12 cellular contexts compared by ENCODE assay signal in the genomic region with DNA sequence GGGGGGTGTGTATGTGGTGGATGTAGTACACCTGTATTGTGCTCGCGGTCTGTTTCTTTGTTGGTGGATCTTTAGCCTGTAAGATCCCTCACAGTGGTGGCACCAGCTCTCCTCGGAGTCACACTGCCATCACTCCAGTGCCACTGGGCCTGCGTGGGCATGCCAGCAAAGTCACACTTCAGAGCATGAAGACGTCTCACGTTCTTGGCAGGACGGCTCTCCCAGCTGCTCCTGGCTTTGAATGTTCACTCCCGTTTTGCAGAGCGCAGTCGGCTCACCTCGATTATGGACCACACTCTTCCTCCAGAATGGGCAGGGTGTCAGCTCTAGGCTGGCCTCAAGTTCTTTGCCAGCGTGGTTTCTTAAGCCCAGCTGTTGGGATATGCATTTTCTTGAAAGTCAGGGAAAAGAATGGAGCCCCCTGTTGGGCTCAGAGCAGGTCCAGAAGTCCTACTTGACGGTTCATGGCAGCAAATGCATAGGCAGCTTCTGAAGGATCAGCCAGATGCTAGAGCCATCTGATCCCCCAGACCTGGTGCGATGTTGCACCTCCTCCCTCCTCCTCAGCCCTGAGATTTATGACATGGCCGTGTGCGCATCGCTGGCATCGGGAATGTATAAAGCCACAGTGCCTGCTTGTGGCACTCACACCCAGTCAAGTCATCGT. TPM values are rescaled to one million over a fixed set of nuclear protein-coding genes. Genes with fewer than 3 reads are reported as not detected.
A peak's percentile ranks its signal among the peaks of the same experiment; 100 is the strongest.
DNase-seq lines count a peak whose midpoint lies in the region; ATAC-seq and TF ChIP-seq lines count a peak whose summit lies in the region.
"Had no signal": no experiment of that assay in that cellular context is flagged by ENCODE, and none has a peak within 500 bp of the region (broad histone marks: within the 10 kb centered on the region; RNA-seq: fewer than 3 reads in every experiment).

No MANE protein-coding gene starts in this region.

- H3K27me3 Mint-ChIP-seq in central memory CD8-positive, alpha-beta T cell = no peaks in the 10 kb centered on the region

- DNase-seq in Caki2 (ENCODE audit: low read depth) = peak; percentile 47
- DNase-seq in NCI-H187 (lab: John Stamatoyannopoulos, UW) = peak; percentile 33 to 38
- DNase-seq in central memory CD8-positive, alpha-beta T cell (ENCODE audit: low spot score in 2 of 2) = no peak
- no peak for DNase-seq in COLO668 (lab: John Stamatoyannopoulos, UW; ENCODE audit: unreplicated experiment)
- DNase-seq in GM10248 (ENCODE audit: extremely low spot score) = no peak
- no peak for DNase-seq in GDM1 (lab: John Stamatoyannopoulos, UW)
- DNase-seq: BE2C, body of pancreas, mammary epithelial cell, NCI-H2029 had no signal

- H4K20me1 ChIP-seq in neural cell (ENCODE audit: insufficient read depth) = no peaks in the 10 kb centered on the region

- ATAC-seq in central memory CD8-positive, alpha-beta T cell (replicated peaks; ENCODE audit: extremely low read depth, poor library complexity, severe bottlenecking) = no peak
- ATAC-seq in HG03039 (IDR thresholded peaks at IDR 0.05; ENCODE audit: unreplicated experiment) = no peak
- ATAC-seq: body of pancreas had no signal

- no peak for TF ChIP-seq RAD21 in neural cell (conservative IDR thresholded peaks at IDR 0.05)

- TF ChIP-seq EP300 in neural cell (conservative IDR thresholded peaks at IDR 0.05; ENCODE audit: poor library complexity, severe bottlenecking) = no peak

- no peak overlapping the region for H3K4me2 ChIP-seq in neural cell (ENCODE audit: low read length)

- no peaks in the 10 kb centered on the region for H3K9me3 ChIP-seq in neural cell (ENCODE audit: low read length)
- H3K9me3 ChIP-seq: BE2C, body of pancreas had no signal

- H3K9me3 Mint-ChIP-seq in central memory CD8-positive, alpha-beta T cell = no peaks in the 10 kb centered on the region

- H3K27me3 ChIP-seq in neural cell (ENCODE audit: insufficient read depth, low read depth, low read length) = no peaks in the 10 kb centered on the region
- H3K27me3 ChIP-seq: BE2C, body of pancreas had no signal

- no peak for TF ChIP-seq CTCF in neural cell (IDR thresholded peaks at IDR 0.05; ENCODE audit: poor library complexity, severe bottlenecking)
- no peak for TF ChIP-seq CTCF in GM10248 (IDR thresholded peaks at IDR 0.05; ENCODE audit: control extremely low read depth, extremely low read depth, low read depth, missing control alignments)

- peak overlapping the region; percentile 79 for H3K27ac Mint-ChIP-seq in central memory CD8-positive, alpha-beta T cell (ENCODE audit: low read depth)

- H3F3A ChIP-seq in neural cell (ENCODE audit: insufficient read depth, low read length, poor library complexity, severe bottlenecking) = no peaks in the 10 kb centered on the region

- H3K36me3 Mint-ChIP-seq in central memory CD8-positive, alpha-beta T cell (ENCODE audit: insufficient read depth) = peaks cover 22% of the 10 kb centered on the region

- H3K4me1 Mint-ChIP-seq in central memory CD8-positive, alpha-beta T cell = peaks cover 64% of the 10 kb centered on the region

- H3K4me3 Mint-ChIP-seq in central memory CD8-positive, alpha-beta T cell = peak overlapping the region; percentile 27

- no peaks in the 10 kb centered on the region for H3K36me3 ChIP-seq in neural cell (ENCODE audit: insufficient read depth, low read length)
- H3K36me3 ChIP-seq: BE2C had no signal

- CTCF ChIA-PET in GM10248 (lab: Yijun Ruan, JAX) = interaction anchor here (2.4 kb wide), 1 partner anchor 12 kb away, joined by 12 read pairs; no protein-coding TSS in a partner anchor

- H3K9ac ChIP-seq in neural cell (ENCODE audit: low read length) = no peak overlapping the region

- H3K4me3 ChIP-seq in neural cell (ENCODE audit: low read length) = no peak overlapping the region
- H3K4me3 ChIP-seq: body of pancreas had no signal

- no peak overlapping the region for H3K27ac ChIP-seq in neural cell (ENCODE audit: low read length)
- H3K27ac ChIP-seq: body of pancreas had no signal

- no peak overlapping the region for H2AFZ ChIP-seq in neural cell (ENCODE audit: low read depth, low read length)

- POLR2A ChIA-PET in GM10248 (lab: Yijun Ruan, JAX) = no interaction called here

- peaks cover 15% of the 10 kb centered on the region for H3K79me2 ChIP-seq in neural cell (replicated peaks; ENCODE audit: insufficient read depth, low read length)

- H3K9me2 ChIP-seq in neural cell (ENCODE audit: insufficient read depth, low read length) = no peaks in the 10 kb centered on the region

- in situ Hi-C loops in Caki2 (cut with HindIII; ENCODE audit: low pct_unique_long_range_greater_than_20kb, low sequenced_read_pairs) = no loop called here

TF ChIP-seq in neural cell, 6 proteins besides CTCF, POLR2A, EP300 and RAD21:
- TF ChIP-seq, protein P1, sequence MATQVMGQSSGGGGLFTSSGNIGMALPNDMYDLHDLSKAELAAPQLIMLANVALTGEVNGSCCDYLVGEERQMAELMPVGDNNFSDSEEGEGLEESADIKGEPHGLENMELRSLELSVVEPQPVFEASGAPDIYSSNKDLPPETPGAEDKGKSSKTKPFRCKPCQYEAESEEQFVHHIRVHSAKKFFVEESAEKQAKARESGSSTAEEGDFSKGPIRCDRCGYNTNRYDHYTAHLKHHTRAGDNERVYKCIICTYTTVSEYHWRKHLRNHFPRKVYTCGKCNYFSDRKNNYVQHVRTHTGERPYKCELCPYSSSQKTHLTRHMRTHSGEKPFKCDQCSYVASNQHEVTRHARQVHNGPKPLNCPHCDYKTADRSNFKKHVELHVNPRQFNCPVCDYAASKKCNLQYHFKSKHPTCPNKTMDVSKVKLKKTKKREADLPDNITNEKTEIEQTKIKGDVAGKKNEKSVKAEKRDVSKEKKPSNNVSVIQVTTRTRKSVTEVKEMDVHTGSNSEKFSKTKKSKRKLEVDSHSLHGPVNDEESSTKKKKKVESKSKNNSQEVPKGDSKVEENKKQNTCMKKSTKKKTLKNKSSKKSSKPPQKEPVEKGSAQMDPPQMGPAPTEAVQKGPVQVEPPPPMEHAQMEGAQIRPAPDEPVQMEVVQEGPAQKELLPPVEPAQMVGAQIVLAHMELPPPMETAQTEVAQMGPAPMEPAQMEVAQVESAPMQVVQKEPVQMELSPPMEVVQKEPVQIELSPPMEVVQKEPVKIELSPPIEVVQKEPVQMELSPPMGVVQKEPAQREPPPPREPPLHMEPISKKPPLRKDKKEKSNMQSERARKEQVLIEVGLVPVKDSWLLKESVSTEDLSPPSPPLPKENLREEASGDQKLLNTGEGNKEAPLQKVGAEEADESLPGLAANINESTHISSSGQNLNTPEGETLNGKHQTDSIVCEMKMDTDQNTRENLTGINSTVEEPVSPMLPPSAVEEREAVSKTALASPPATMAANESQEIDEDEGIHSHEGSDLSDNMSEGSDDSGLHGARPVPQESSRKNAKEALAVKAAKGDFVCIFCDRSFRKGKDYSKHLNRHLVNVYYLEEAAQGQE (IDR thresholded peaks at IDR 0.05; ENCODE audit: borderline replicate concordance) = no peak
- no peak for TF ChIP-seq EZH2 (IDR thresholded peaks at IDR 0.05; ENCODE audit: borderline replicate concordance, insufficient read depth, low read length, poor library complexity, severe bottlenecking)
- TF ChIP-seq MXI1 (conservative IDR thresholded peaks at IDR 0.05; ENCODE audit: poor library complexity, severe bottlenecking) = no peak
- peak; percentile 4 for TF ChIP-seq POLR2AphosphoS5 (IDR thresholded peaks at IDR 0.05)
- TF ChIP-seq TAF1 (IDR thresholded peaks at IDR 0.05; ENCODE audit: low read depth) = no peak

RNA-seq across cellular contexts. Expression of a gene that starts 40.4 kb away (rescaled TPM):
- total RNA-seq in Caki2 (2014; rRNA removed; shearing (Covaris generic); ENCODE audit: low replicate concordance) = 2.8 and 3.1 TPM in 2 replicates
- polyA plus RNA-seq in neural cell = 0.38 TPM in 1 of 2 replicates, not detected in the other
- polyA minus RNA-seq in neural cell = not detected in 2 replicates
- total RNA-seq: body of pancreas had no signal

Comparison
In these comparisons a context has a peak if more than half of its experiments do, and no peak if none do; other contexts are left out.
1. DNase-seq: peak in Caki2 (single experiment) and NCI-H187 (2 of 2); none in central memory CD8-positive, alpha-beta T cell (0 of 2), COLO668 (single experiment), GM10248 (single experiment) and GDM1 (single experiment).